ENCODE assay signal across 8 cellular contexts in the genomic region with DNA sequence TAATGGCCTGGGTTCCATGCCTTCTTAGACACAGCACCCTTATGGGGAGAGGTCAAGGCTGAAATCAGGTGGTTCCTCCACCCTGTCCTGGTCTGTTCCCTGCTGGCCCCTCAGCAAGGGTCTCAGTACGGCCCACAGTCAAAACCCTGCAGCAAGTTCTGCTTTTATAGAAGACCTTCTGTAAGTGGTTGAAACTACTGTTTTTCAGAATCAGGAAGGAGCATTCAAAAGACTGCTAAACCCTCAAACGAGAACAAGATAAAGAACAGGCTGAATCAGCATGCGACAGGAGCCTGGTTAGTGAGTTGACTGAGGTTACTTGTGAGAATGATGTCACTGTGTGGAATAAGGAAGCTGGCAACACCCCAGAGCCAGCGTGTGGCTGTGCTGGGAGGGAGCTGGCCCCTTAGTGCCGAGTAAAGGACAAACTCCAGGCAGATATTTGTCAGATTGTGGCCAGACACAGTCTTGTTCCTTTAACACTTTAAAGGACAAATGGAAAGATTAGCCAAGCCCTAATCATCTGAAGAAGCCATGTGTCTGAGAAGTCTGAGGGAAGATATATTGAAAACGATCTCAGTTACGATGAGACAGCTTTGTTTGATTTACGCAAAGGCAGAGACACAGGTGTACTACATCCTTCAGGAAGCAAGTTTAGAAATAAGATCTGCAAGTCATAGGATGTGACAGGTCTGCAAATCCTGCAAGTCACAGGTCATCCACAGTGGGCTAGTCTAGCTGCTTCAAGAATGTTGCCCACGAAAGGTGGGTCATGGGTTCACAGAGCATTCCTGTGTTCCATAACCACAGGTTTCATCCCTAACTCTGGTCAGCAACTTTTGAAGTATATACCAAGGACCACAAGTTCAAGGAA. TPM values are rescaled to one million over a fixed set of nuclear protein-coding genes. Genes with fewer than 3 reads are reported as not detected.
DNase-seq lines count a peak whose midpoint lies in the region; ATAC-seq lines count a peak whose summit lies in the region.

No MANE protein-coding gene starts in this region.

- no peaks in the 10 kb centered on the region for H3K27me3 Mint-ChIP-seq in activated naive CD8-positive, alpha-beta T cell treated with anti-CD3 and anti-CD28 coated beads, Interleukin-2, amount 10 ng/mL, durations not matched to agents 7 days and 5 days

- H3K4me1 Mint-ChIP-seq in activated naive CD8-positive, alpha-beta T cell treated with anti-CD3 and anti-CD28 coated beads, Interleukin-2, amount 10 ng/mL, durations not matched to agents 7 days and 5 days: peaks cover 32% of the 10 kb centered on the region

- peak; percentile 84 for DNase-seq in GDM1 (lab: John Stamatoyannopoulos, UW)
- peak; percentile 100 for DNase-seq in NOMO-1 treated with DMSO at 0.1 percent for 48 hours (lab: John Stamatoyannopoulos, UW; ENCODE audit: unreplicated experiment)
- no peak for DNase-seq in activated naive CD8-positive, alpha-beta T cell treated with anti-CD3 and anti-CD28 coated beads, Interleukin-2, amount 10 ng/mL, durations not matched to agents 7 days and 5 days
- DNase-seq in hypothalamus (lab: John Stamatoyannopoulos, UW): peak in 39 of 51 donors; percentile 3 to 61 (median 33)
- peak in 2 of 3 donors; percentile 25 to 40 for DNase-seq in stimulated activated CD4-positive, alpha-beta T cell treated with anti-CD3 and anti-CD28 coated beads, Interleukin-12 subunit alpha, Interleukin-12 subunit beta, amount 100 ng/mL, for 48 hours (ENCODE audit: low read depth in 2 of 3, low spot score in 1 of 3)
- no peak for DNase-seq in mesenteric fat pad (ENCODE audit: low spot score)

- H3K27ac Mint-ChIP-seq in activated naive CD8-positive, alpha-beta T cell treated with anti-CD3 and anti-CD28 coated beads, Interleukin-2, amount 10 ng/mL, durations not matched to agents 7 days and 5 days: peak overlapping the region; percentile 14

- ATAC-seq in HG02610 (IDR thresholded peaks at IDR 0.05; ENCODE audit: unreplicated experiment) (peak; percentile 76), GM19324 (IDR thresholded peaks at IDR 0.05; ENCODE audit: low FRiP score, unreplicated experiment) (no peak)
- ATAC-seq in activated naive CD8-positive, alpha-beta T cell treated with anti-CD3 and anti-CD28 coated beads, Interleukin-2, amount 10 ng/mL, durations not matched to agents 7 days and 5 days (ENCODE audit: low read depth): peak; percentile 89

- H3K4me3 Mint-ChIP-seq in activated naive CD8-positive, alpha-beta T cell treated with anti-CD3 and anti-CD28 coated beads, Interleukin-2, amount 10 ng/mL, durations not matched to agents 7 days and 5 days: peak overlapping the region; percentile 42

- H3K36me3 Mint-ChIP-seq in activated naive CD8-positive, alpha-beta T cell treated with anti-CD3 and anti-CD28 coated beads, Interleukin-2, amount 10 ng/mL, durations not matched to agents 7 days and 5 days: peaks cover 22% of the 10 kb centered on the region

- POLR2A ChIA-PET in activated naive CD8-positive, alpha-beta T cell treated with anti-CD3 and anti-CD28 coated beads, Interleukin-2, amount 10 ng/mL, durations not matched to agents 7 days and 5 days (lab: Charles Lee): no interaction called here

- no peaks in the 10 kb centered on the region for H3K9me3 Mint-ChIP-seq in activated naive CD8-positive, alpha-beta T cell treated with anti-CD3 and anti-CD28 coated beads, Interleukin-2, amount 10 ng/mL, durations not matched to agents 7 days and 5 days

RNA-seq across cellular contexts. Expression of a gene that starts 54.0 kb away (rescaled TPM):
- under 1 TPM; 0.61 to 0.79 TPM for total RNA-seq in activated naive CD8-positive, alpha-beta T cell treated with anti-CD3 and anti-CD28 coated beads, Interleukin-2, amount 10 ng/mL, durations not matched to agents 7 days and 5 days
- total RNA-seq in mesenteric fat pad: 35.2 TPM

Comparison
In these comparisons a context has a peak if more than half of its experiments do, and no peak if none do; other contexts are left out.
1. DNase-seq: peak in GDM1 (single experiment), NOMO-1 treated with DMSO at 0.1 percent for 48 hours (single experiment), hypothalamus (39 of 51) and stimulated activated CD4-positive, alpha-beta T cell treated with anti-CD3 and anti-CD28 coated beads, Interleukin-12 subunit alpha, Interleukin-12 subunit beta, amount 100 ng/mL, for 48 hours (2 of 3); none in activated naive CD8-positive, alpha-beta T cell treated with anti-CD3 and anti-CD28 coated beads, Interleukin-2, amount 10 ng/mL, durations not matched to agents 7 days and 5 days (single experiment) and mesenteric fat pad (single experiment).
2. RNA of a gene that starts 54.0 kb away (total RNA-seq): 35.2 TPM in mesenteric fat pad (single experiment); 0.61 to 0.79 TPM in activated naive CD8-positive, alpha-beta T cell treated with anti-CD3 and anti-CD28 coated beads, Interleukin-2, amount 10 ng/mL, durations not matched to agents 7 days and 5 days; every median in the first group is over 10 times any median in the second.